ENCODE assay signal across 32 cellular contexts in the genomic region with DNA sequence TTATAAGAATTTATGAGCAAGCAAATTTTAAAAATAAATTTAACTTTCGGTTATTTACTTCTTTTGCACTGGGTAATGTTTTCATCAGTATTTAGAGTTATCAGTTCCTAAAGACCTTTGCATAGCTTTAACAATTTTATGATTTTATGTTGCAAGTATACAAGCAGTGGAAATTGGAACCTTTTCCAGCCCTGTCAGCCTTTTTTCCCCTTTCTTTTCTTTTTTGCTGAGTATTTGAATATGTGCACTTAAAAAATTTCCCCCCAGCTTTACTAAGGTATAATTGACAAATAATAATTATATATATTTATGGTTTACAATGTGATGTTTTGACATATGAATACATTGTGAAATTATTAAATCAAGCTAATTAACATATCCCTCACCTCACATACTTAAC.
"Had no signal": no experiment of that assay in that cellular context is flagged by ENCODE, and none has a peak within 500 bp of the region (broad histone marks: within the 10 kb centered on the region; RNA-seq: fewer than 3 reads in every experiment).

No MANE protein-coding gene starts in this region.

- FAIRE-seq: astrocyte, TTC549 had no signal

- H3K4me3 ChIP-seq: adrenal gland, body of pancreas, breast epithelium had no signal

- DNase-seq: activated B cell treated with CpG ODN at 0.5 μM for 24 hours; activated CD4-positive, alpha-beta memory T cell treated with anti-CD3 and anti-CD28 coated beads for 36 hours; activated CD4-positive, alpha-beta T cell treated with anti-CD3 and anti-CD28 coated beads for 4 hours; activated CD4-positive, alpha-beta T cell treated with anti-CD3 and anti-CD28 coated beads, Interleukin-2, amount 10 ng/mL, durations not matched to agents 24 days and 14 days; activated CD4-positive, alpha-beta T cell treated with anti-CD3 and anti-CD28 coated beads, Interleukin-2, amount 50 U/mL, for 1 hour; activated CD4-positive, alpha-beta T cell treated with anti-CD3 and anti-CD28 coated beads, Interleukin-2, amount 50 U/mL, for 4 hours; activated CD4-positive, CD25-positive, alpha-beta regulatory T cell treated with anti-CD3 and anti-CD28 coated beads, Interleukin-2, amount 50 U/mL, for 72 hours; activated CD8-positive, alpha-beta memory T cell treated with anti-CD3 and anti-CD28 coated beads, Interleukin-2, amount 50 U/mL, for 4 hours; activated CD8-positive, alpha-beta T cell treated with anti-CD3 and anti-CD28 coated beads for 36 hours; activated effector memory CD4-positive, alpha-beta T cell treated with anti-CD3 and anti-CD28 coated beads, Interleukin-2, amount 50 U/mL, for 16 hours; activated gamma-delta T cell treated with Interleukin-2 at 50 U/mL for 16 hours; activated naive CD4-positive, alpha-beta T cell; activated naive CD4-positive, alpha-beta T cell treated with anti-CD3 and anti-CD28 coated beads for 36 hours; activated naive CD4-positive, alpha-beta T cell treated with anti-CD3 and anti-CD28 coated beads, Interleukin-2, amount 50 U/mL, for 16 hours; activated naive CD8-positive, alpha-beta T cell treated with anti-CD3 and anti-CD28 coated beads for 36 hours; activated T-cell treated with anti-CD3 and anti-CD28 coated beads for 4 hours; activated T-cell treated with anti-CD3 and anti-CD28 coated beads, Interleukin-2, amount 50 U/mL, for 1 hour; activated T-cell treated with anti-CD3 and anti-CD28 coated beads, Interleukin-2, amount 50 U/mL, for 4 hours; activated T-cell treated with anti-CD3 and anti-CD28 coated beads, Interleukin-2, amount 50 U/mL, for 72 hours; adrenal gland; amniotic stem cell; aorta; body of pancreas; brain microvascular endothelial cell; central memory CD4-positive, alpha-beta T cell; T-helper 2 cell; T-helper 9 cell had no signal

- H3K9me3 ChIP-seq: adrenal gland, body of pancreas, breast epithelium had no signal

- H3K27ac ChIP-seq: adrenal gland, body of pancreas, brain microvascular endothelial cell, breast epithelium had no signal

- ATAC-seq: activated CD8-positive, alpha-beta T cell treated with anti-CD3 and anti-CD28 coated beads for 36 hours; activated naive CD4-positive, alpha-beta T cell treated with anti-CD3 and anti-CD28 coated beads, Interleukin-2, amount 50 U/mL, for 72 hours; activated T-cell treated with anti-CD3 and anti-CD28 coated beads, Interleukin-2, amount 50 U/mL, for 4 hours; activated T-cell treated with anti-CD3 and anti-CD28 coated beads, Interleukin-2, amount 50 U/mL, for 72 hours; activated T-helper 17 cell treated with anti-CD3 and anti-CD28 coated beads, Interleukin-2, amount 50 U/mL, for 72 hours; body of pancreas had no signal

- H3K4me1 ChIP-seq: adrenal gland, breast epithelium had no signal

- H3K27me3 ChIP-seq: adrenal gland, body of pancreas, brain microvascular endothelial cell, breast epithelium had no signal

- H3K36me3 ChIP-seq: adrenal gland, brain microvascular endothelial cell, breast epithelium had no signal
